Comparison of ENCODE assay signal across 9 cellular contexts in the genomic region with DNA sequence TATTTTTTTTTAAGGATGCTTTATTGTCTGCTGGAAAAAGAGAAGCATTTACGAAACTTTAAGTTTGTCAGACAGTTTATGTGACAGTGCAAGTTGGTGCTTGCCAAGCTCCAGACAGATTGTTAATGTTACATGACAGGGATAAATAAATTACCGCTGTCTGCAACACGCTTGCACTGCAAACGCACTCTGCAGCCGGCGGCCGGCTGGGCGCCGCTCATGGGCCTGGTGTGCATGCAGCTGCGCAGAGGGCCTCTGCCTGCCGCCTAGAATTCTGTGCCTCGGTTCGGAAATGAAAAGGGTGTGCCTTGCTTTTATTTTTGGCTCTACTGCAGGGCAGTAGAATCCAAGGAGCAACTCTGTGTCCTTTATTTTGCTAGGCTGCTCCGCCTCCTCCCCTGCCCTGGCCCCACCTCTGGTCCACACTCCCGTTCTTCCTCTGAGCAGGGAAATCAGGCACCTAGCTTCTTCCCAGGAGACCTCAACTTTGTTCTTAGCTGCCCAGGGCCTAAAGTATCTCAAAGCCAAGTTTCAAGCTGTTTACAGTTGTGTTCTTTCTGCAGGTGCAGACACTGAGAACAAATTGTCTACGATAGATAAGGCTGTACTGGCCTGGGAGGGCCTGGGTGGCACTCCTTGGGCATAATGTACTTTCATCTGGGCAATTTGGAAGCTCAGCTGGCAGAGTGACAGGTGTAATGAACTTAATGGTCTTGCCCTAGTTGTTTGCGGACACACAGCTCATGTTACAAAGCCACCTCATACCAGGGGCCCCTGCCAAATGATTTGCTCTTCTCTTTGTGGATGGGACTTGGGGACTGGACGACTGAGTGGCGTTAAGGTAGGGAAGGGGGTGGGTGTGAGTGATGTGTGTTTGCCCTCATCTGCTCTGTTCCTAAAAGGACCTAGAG. TPM values are rescaled to one million over a fixed set of nuclear protein-coding genes. Genes with fewer than 3 reads are reported as not detected.
DNase-seq lines count a peak whose midpoint lies in the region; ATAC-seq lines count a peak whose summit lies in the region.
"Had no signal": no experiment of that assay in that cellular context is flagged by ENCODE, and none has a peak within 500 bp of the region (broad histone marks: within the 10 kb centered on the region; RNA-seq: fewer than 3 reads in every experiment).

No MANE protein-coding gene starts in this region.

- CTCF ChIA-PET in activated naive CD4-positive, alpha-beta T cell treated with anti-CD3 and anti-CD28 coated beads, Interleukin-2, amount 10 ng/mL, durations not matched to agents 7 days and 5 days (lab: Charles Lee), result interaction anchor here (1.2 kb wide), 1 partner anchor 63 kb away, joined by 3 read pairs; no protein-coding TSS in a partner anchor

- H3K4me3 Mint-ChIP-seq in immature natural killer cell, result no peak overlapping the region
- no peak overlapping the region for H3K4me3 Mint-ChIP-seq in activated naive CD4-positive, alpha-beta T cell treated with anti-CD3 and anti-CD28 coated beads, Interleukin-2, amount 10 ng/mL, durations not matched to agents 7 days and 5 days

- H3K27ac ChIP-seq in caudate nucleus (ENCODE audit: low read depth, low read length), result peak overlapping the region; percentile 89
- H3K27ac ChIP-seq: SJSA1 had no signal

- DNase-seq in AG08395 (ENCODE audit: low spot score) (peak; percentile 49), NCI-H1694 treated with DMSO at 0.1 percent for 48 hours (lab: John Stamatoyannopoulos, UW) (peak; percentile 61), caudate nucleus (lab: John Stamatoyannopoulos, UW) (peak in 17 of 61 donors; percentile 15 to 61 (median 39)), mucosa of gallbladder (ENCODE audit: low spot score) (peak; percentile 60), cerebellum (ENCODE audit: low spot score) (no peak), immature natural killer cell (no peak)
- DNase-seq in activated naive CD4-positive, alpha-beta T cell treated with anti-CD3 and anti-CD28 coated beads, Interleukin-2, amount 10 ng/mL, durations not matched to agents 7 days and 5 days, result no peak

- H3K9me3 Mint-ChIP-seq in immature natural killer cell, result no peaks in the 10 kb centered on the region
- H3K9me3 Mint-ChIP-seq in activated naive CD4-positive, alpha-beta T cell treated with anti-CD3 and anti-CD28 coated beads, Interleukin-2, amount 10 ng/mL, durations not matched to agents 7 days and 5 days, result no peaks in the 10 kb centered on the region

- no peak for ATAC-seq in GM21381 (IDR thresholded peaks at IDR 0.05; ENCODE audit: unreplicated experiment)

- peaks cover 6 to 14% (median 7%) of the 10 kb centered on the region in 3 donors for H3K27me3 Mint-ChIP-seq in immature natural killer cell (ENCODE audit: low read depth in 3 of 3)
- peaks cover 22% of the 10 kb centered on the region for H3K27me3 Mint-ChIP-seq in activated naive CD4-positive, alpha-beta T cell treated with anti-CD3 and anti-CD28 coated beads, Interleukin-2, amount 10 ng/mL, durations not matched to agents 7 days and 5 days

- no peaks in the 10 kb centered on the region for H3K36me3 Mint-ChIP-seq in immature natural killer cell
- no peaks in the 10 kb centered on the region for H3K36me3 Mint-ChIP-seq in activated naive CD4-positive, alpha-beta T cell treated with anti-CD3 and anti-CD28 coated beads, Interleukin-2, amount 10 ng/mL, durations not matched to agents 7 days and 5 days

- peaks cover 3 to 7% of the 10 kb centered on the region in 2 donors for H3K4me1 Mint-ChIP-seq in immature natural killer cell
- H3K4me1 Mint-ChIP-seq in activated naive CD4-positive, alpha-beta T cell treated with anti-CD3 and anti-CD28 coated beads, Interleukin-2, amount 10 ng/mL, durations not matched to agents 7 days and 5 days, result peaks cover 43% of the 10 kb centered on the region

- H3K27ac Mint-ChIP-seq in immature natural killer cell, result peak overlapping the region in 1 of 6 donors; percentile 24
- H3K27ac Mint-ChIP-seq in activated naive CD4-positive, alpha-beta T cell treated with anti-CD3 and anti-CD28 coated beads, Interleukin-2, amount 10 ng/mL, durations not matched to agents 7 days and 5 days, result no peak overlapping the region

RNA-seq across cellular contexts. Expression of a gene that starts 4.1 kb away (rescaled TPM):
- total RNA-seq in mucosa of gallbladder (51.0 TPM), cerebellum (81.6 TPM)
- 10 to 100 TPM in 1 of 3 donors, 1 to 10 TPM in 2; 4.8 to 11.3 (median 9.6) TPM for polyA plus RNA-seq in immature natural killer cell

Comparison
In these comparisons a context has a peak if more than half of its experiments do, and no peak if none do; other contexts are left out.
1. DNase-seq: peak in AG08395 (single experiment), NCI-H1694 treated with DMSO at 0.1 percent for 48 hours (single experiment) and mucosa of gallbladder (single experiment); none in cerebellum (single experiment), immature natural killer cell (0 of 3) and activated naive CD4-positive, alpha-beta T cell treated with anti-CD3 and anti-CD28 coated beads, Interleukin-2, amount 10 ng/mL, durations not matched to agents 7 days and 5 days (single experiment).